ENCODE assay signal across 9 cellular contexts in the genomic region with DNA sequence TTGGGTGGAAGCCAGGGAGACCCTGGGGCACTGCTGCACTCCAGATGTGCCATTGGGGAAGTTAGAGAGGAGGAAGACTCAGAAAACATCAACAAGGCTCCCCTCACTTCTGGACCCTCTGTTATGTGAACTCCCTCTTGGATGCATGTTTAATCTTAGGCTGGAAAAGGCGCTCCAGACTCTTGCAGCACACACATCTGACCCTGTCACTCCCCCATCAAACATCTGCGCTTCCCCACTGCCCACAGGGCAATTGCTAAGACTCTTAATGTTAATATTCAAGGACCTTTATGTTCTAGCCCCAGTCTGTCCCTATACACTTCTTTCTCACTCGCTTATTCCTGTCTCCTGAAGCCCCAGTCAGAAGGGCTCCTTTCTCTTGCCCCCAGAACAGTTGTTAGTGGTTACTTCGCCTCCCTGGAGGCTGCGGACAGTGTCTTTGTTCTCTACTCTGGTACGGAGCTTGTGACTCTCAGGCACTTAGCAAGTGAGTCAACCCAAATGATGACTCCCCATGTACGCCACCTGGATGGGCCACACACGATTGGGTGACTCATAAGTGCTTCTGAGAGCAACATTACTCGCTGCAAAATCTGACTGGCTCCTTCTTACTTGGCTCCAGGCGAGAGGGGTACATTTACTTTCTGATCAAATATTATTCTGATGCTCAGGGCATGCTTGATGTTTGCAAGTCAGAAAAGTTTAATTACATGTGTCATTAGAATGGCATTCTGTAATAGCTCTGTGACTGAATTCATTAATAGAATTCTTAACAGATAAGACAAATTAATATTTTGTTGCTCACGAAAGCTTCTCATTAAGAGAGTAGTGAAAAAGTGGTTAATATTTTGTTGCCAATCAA.
DNase-seq lines count a peak whose midpoint lies in the region; ATAC-seq, FAIRE-seq and TF ChIP-seq lines count a peak whose summit lies in the region.
"Had no signal": no experiment of that assay in that cellular context is flagged by ENCODE, and none has a peak within 500 bp of the region (broad histone marks: within the 10 kb centered on the region; RNA-seq: fewer than 3 reads in every experiment).

No MANE protein-coding gene starts in this region.

- no peak overlapping the region for H2AFZ ChIP-seq in HepG2 (ENCODE audit: low read length)

- no peak for TF ChIP-seq EP300 in HepG2 (IDR thresholded peaks at IDR 0.05; ENCODE audit: low read depth in 2 of 2, low read length in 2 of 2)
- TF ChIP-seq EP300 in HepG2 (CRISPR knock-in tag; IDR thresholded peaks at IDR 0.05; ENCODE audit: borderline replicate concordance): no peak
- no peak for TF ChIP-seq EP300 in gastroesophageal sphincter (IDR thresholded peaks at IDR 0.05)

- WGBS in HepG2 (ENCODE audit: low lambda C conversion rate): 79% methylated on average over 11 of the region's 11 CpGs
- WGBS in right lobe of liver (ENCODE audit: insufficient coverage, low coverage, low lambda C conversion rate, missing lambda C conversion rate): 81% methylated on average over 6 of the region's 11 CpGs
- WGBS in gastroesophageal sphincter (ENCODE audit: low coverage in 1 of 2), 2 donors: 60 to 83% methylated on average over 4 to 11 of the region's 11 CpGs

- TF ChIP-seq CTCF in HepG2 (CRISPR knock-in tag; IDR thresholded peaks at IDR 0.05) (no peak), right lobe of liver (IDR thresholded peaks at IDR 0.05) (no peak), gastroesophageal sphincter (IDR thresholded peaks at IDR 0.05) (no peak)

- H3K27me3 ChIP-seq in HepG2 (ENCODE audit: control insufficient read depth in 1 of 2, insufficient read depth in 2 of 2, low read length in 2 of 2): no peaks in the 10 kb centered on the region
- no peaks in the 10 kb centered on the region for H3K27me3 ChIP-seq in right lobe of liver
- H3K27me3 ChIP-seq in gastroesophageal sphincter: no peaks in the 10 kb centered on the region

- H3K36me3 ChIP-seq in HepG2 (replicated peaks in 1 of 2; ENCODE audit: control insufficient read depth in 1 of 2, insufficient read depth in 2 of 2, low read length in 2 of 2) (no peaks in the 10 kb centered on the region), right lobe of liver (no peaks in the 10 kb centered on the region), gastroesophageal sphincter (no peaks in the 10 kb centered on the region)

- ATAC-seq in HepG2 (no peak), right lobe of liver (no peak), esophagus mucosa (peak; percentile 94), gastroesophageal sphincter (no peak)

- DNase-seq in HepG2 (ENCODE audit: low spot score) (peak; percentile 40), right lobe of liver (no peak), RCC 7860 (ENCODE audit: low spot score) (peak; percentile 83), NCI-H1048 (lab: John Stamatoyannopoulos, UW) (no peak), Kasumi-1 (lab: John Stamatoyannopoulos, UW) (no peak)
- DNase-seq in stimulated activated CD4-positive, alpha-beta T cell treated with anti-CD3 and anti-CD28 coated beads, Interleukin-1b, Interleukin-23, amount 100 ng/mL, for 48 hours: peak; percentile 78
- DNase-seq: stimulated activated naive B cell treated with anti-CD40 and anti-IgM and Interleukin-4, amounts not matched to agents 10 μg/mL and 1 μg/mL and 100 μg/mL, for 72 hours had no signal

- H3K4me1 ChIP-seq in HepG2 (ENCODE audit: insufficient read depth, low read length) (peaks cover 52% of the 10 kb centered on the region), right lobe of liver (no peaks in the 10 kb centered on the region), gastroesophageal sphincter (no peaks in the 10 kb centered on the region)

- BruUV-seq in HepG2 (replicated peaks; lab: Mats Ljungman, UMichigan): no TSS peak

- CTCF ChIA-PET in HepG2 (lab: Yijun Ruan, JAX; ENCODE audit: low intra/inter-chr PET ratio, low total read pairs): no interaction called here

- in situ Hi-C loops in HepG2 (cut with HindIII; ENCODE audit: extremely low pct_ligation_motif_present, low pct_unique_long_range_greater_than_20kb): no loop called here

- H3K4me2 ChIP-seq in HepG2 (ENCODE audit: low read depth, low read length): no peak overlapping the region

- no peak overlapping the region for H3K9ac ChIP-seq in HepG2 (ENCODE audit: insufficient read depth, low read depth, low read length)

- FAIRE-seq in HepG2 (lab: Jason Lieb, UNC) (no peak), RCC 7860 (lab: Jason Lieb, UNC) (peak; percentile 85)

- H3K9me3 ChIP-seq in HepG2 (ENCODE audit: low read length) (no peaks in the 10 kb centered on the region), right lobe of liver (no peaks in the 10 kb centered on the region), gastroesophageal sphincter (no peaks in the 10 kb centered on the region)

- intact Hi-C loops in HepG2 (cut with micrococcal nuclease; ENCODE audit: unreplicated experiment): no loop called here
- intact Hi-C loops in right lobe of liver (cut with DNase I): loop anchor here in 1 of 2 donors (10.0 kb wide), 1 partner anchor 131 kb away; no protein-coding TSS in a partner anchor

- H3K4me3 ChIP-seq in HepG2 (replicated peaks in 1 of 3; ENCODE audit: insufficient read depth in 1 of 3, low read depth in 2 of 3, low read length in 3 of 3) (no peak overlapping the region), right lobe of liver (no peak overlapping the region), gastroesophageal sphincter (no peak overlapping the region)

- no peaks in the 10 kb centered on the region for H4K20me1 ChIP-seq in HepG2 (ENCODE audit: insufficient read depth, low read length)

- POLR2A ChIA-PET in HepG2 (lab: Yijun Ruan, JAX): no interaction called here

- TF ChIP-seq POLR2A in HepG2 (IDR thresholded peaks at IDR 0.05; ENCODE audit: insufficient read depth in 1 of 2, low read depth in 2 of 2, low read length in 2 of 2) (no peak), right lobe of liver (IDR thresholded peaks at IDR 0.05) (no peak), gastroesophageal sphincter (IDR thresholded peaks at IDR 0.05) (no peak)

- TF ChIP-seq RAD21 in HepG2 (CRISPR knock-in tag; IDR thresholded peaks at IDR 0.05): no peak

- H3K79me2 ChIP-seq in HepG2 (ENCODE audit: insufficient read depth, low read length): no peaks in the 10 kb centered on the region

- H3K27ac ChIP-seq in HepG2 (ENCODE audit: extremely low read length, insufficient read depth, low read length) (no peak overlapping the region), right lobe of liver (no peak overlapping the region), gastroesophageal sphincter (no peak overlapping the region)

TF ChIP-seq in HepG2, 621 proteins besides CTCF, POLR2A, EP300 and RAD21:
- peak; percentile 66 for TF ChIP-seq FOSL2 (CRISPR knock-in tag; IDR thresholded peaks at IDR 0.05)
- TF ChIP-seq, protein P1, sequence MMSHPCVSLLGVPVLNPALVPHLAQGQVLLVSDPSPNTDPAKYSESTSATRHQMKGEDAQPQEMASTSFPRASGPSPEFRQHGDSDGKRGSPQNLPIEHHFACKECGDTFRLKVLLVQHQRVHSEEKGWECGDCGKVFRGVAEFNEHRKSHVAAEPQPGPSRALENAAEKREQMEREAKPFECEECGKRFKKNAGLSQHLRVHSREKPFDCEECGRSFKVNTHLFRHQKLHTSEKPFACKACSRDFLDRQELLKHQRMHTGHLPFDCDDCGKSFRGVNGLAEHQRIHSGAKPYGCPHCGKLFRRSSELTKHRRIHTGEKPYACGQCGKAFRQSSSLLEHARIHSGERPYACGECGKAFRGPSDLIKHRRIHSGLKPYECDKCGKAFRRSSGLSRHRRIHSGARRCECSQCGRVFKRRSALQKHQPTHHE (CRISPR knock-in tag; IDR thresholded peaks at IDR 0.05; ENCODE audit: borderline replicate concordance): no peak
TF ChIP-seq in HepG2: peak in this region for 1.

Comparison
In these comparisons a context has a peak if more than half of its experiments do, and no peak if none do; other contexts are left out.
1. DNase-seq: peak in HepG2 (single experiment), RCC 7860 (single experiment) and stimulated activated CD4-positive, alpha-beta T cell treated with anti-CD3 and anti-CD28 coated beads, Interleukin-1b, Interleukin-23, amount 100 ng/mL, for 48 hours (single experiment); none in right lobe of liver (0 of 3), NCI-H1048 (single experiment) and Kasumi-1 (0 of 2).